In the genomic region with DNA sequence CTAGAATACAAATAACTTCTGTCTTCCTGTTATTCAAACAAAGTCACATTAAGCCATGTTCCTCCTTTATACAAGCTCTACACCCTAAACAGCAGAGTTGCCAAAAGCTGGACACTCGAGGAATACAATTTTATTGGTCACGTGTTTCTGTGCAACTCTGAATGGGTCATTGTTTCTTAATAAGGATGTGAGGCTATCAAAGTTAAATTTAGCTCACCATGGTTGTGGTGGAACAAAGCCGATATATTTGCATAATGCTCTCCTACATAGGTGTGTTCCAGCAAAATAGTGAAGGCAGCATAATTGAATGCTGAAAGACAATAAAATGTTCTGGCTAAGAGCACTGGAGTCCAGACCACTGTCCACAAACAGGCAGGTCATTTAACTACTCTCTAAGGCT, we compare ENCODE assay signal across 9 cellular contexts. TPM values are rescaled to one million over a fixed set of nuclear protein-coding genes. Genes with fewer than 3 reads are reported as not detected.
DNase-seq lines count a peak whose midpoint lies in the region; ATAC-seq and TF ChIP-seq lines count a peak whose summit lies in the region.
"Had no signal": no experiment of that assay in that cellular context is flagged by ENCODE, and none has a peak within 500 bp of the region (broad histone marks: within the 10 kb centered on the region; RNA-seq: fewer than 3 reads in every experiment).

No MANE protein-coding gene starts in this region.

- in situ Hi-C loops in GM13976 (cut with MboI; ENCODE audit: low sequenced_read_pairs, unreplicated experiment) = no loop called here

- no peak for TF ChIP-seq CTCF in GM13976 (IDR thresholded peaks at IDR 0.05; ENCODE audit: borderline replicate concordance, control extremely low read depth, extremely low read depth, insufficient read depth, missing control alignments)

- DNase-seq in GM13976 (ENCODE audit: low spot score) = peak; percentile 52
- no peak for DNase-seq in activated CD4-positive, alpha-beta T cell treated with anti-CD3 and anti-CD28 coated beads, Interleukin-2, amount 50 U/mL, for 1 hour
- no peak for DNase-seq in NAMALWA (ENCODE audit: low spot score)
- DNase-seq in NCI-H446 (lab: John Stamatoyannopoulos, UW) = no peak
- DNase-seq in stimulated activated CD4-positive, alpha-beta T cell treated with anti-CD3 and anti-CD28 coated beads, Interleukin-2, amount 100 ng/mL, for 48 hours = no peak
- DNase-seq: substantia nigra had no signal

- peak; percentile 51 for ATAC-seq in GM21515 (IDR thresholded peaks at IDR 0.05; ENCODE audit: unreplicated experiment)
- ATAC-seq in HG03469 (IDR thresholded peaks at IDR 0.05; ENCODE audit: unreplicated experiment) = peak; percentile 48
- ATAC-seq in esophagus mucosa = peak; percentile 26

RNA-seq across cellular contexts. Expression of a gene that starts 36.9 kb away (rescaled TPM):
- total RNA-seq in esophagus mucosa = 25.8 TPM
